In genomic region chr5:102959055-102959454, GRCh38 we compare ENCODE assay signal across 9 cellular contexts.
A peak's percentile ranks its signal among the peaks of the same experiment; 100 is the strongest.
DNase-seq lines count a peak whose midpoint lies in the region; ATAC-seq, FAIRE-seq and TF ChIP-seq lines count a peak whose summit lies in the region.
"Had no signal": no experiment of that assay in that cellular context is flagged by ENCODE, and none has a peak within 500 bp of the region (broad histone marks: within the 10 kb centered on the region; RNA-seq: fewer than 3 reads in every experiment).

No MANE protein-coding gene starts in this region.

- WGBS in mesendoderm (ENCODE audit: extremely low coverage, insufficient coverage, low lambda C conversion rate) = no CpG with 5 or more reads among the region's 1 CpG

- peaks cover 14% of the 10 kb centered on the region for H3K4me1 ChIP-seq in astrocyte (ENCODE audit: insufficient read depth, low read length)
- H3K4me1 ChIP-seq in mesendoderm (ENCODE audit: control insufficient read depth, low read depth, low read length) = no peaks in the 10 kb centered on the region

- no TSS peak for BruUV-seq in Calu3 (replicated peaks; lab: Mats Ljungman, UMichigan)

- intact Hi-C loops in Calu3 (cut with micrococcal nuclease; ENCODE audit: unreplicated experiment) = no loop called here

- H3K4me1 Mint-ChIP-seq in Calu3 (ENCODE audit: low read depth, unreplicated experiment) (peaks cover 15% of the 10 kb centered on the region), astrocyte (ENCODE audit: low read depth, unreplicated experiment) (peaks cover 23% of the 10 kb centered on the region)
- H3K4me1 Mint-ChIP-seq in stimulated activated naive B cell treated with anti-CD40 and anti-IgM and Interleukin-4, amounts not matched to agents 10 μg/mL and 1 μg/mL and 100 μg/mL, for 72 hours = no peaks in the 10 kb centered on the region

- H2BK120ac ChIP-seq in mesendoderm (ENCODE audit: low read depth, low read length) = no peak overlapping the region

- H4K5ac ChIP-seq in mesendoderm (ENCODE audit: low read length) = no peak overlapping the region

- H3K79me1 ChIP-seq in mesendoderm (ENCODE audit: low read length) = no peaks in the 10 kb centered on the region

- DNase-seq in Calu3 (no peak), astrocyte (ENCODE audit: low read depth) (peak; percentile 95), kidney glomerular epithelial cell (lab: John Stamatoyannopoulos, UW) (peak; percentile 89), mesendoderm (no peak), CD1c-positive myeloid dendritic cell (ENCODE audit: extremely low spot score) (no peak)
- DNase-seq in stimulated activated naive B cell treated with anti-CD40 and anti-IgM and Interleukin-4, amounts not matched to agents 10 μg/mL and 1 μg/mL and 100 μg/mL, for 72 hours = no peak
- DNase-seq in activated CD8-positive, alpha-beta memory T cell treated with anti-CD3 and anti-CD28 coated beads, Interleukin-2, amount 50 U/mL, for 48 hours = no peak

- no peaks in the 10 kb centered on the region for H3K36me3 ChIP-seq in astrocyte (ENCODE audit: insufficient read depth, low read length)
- no peaks in the 10 kb centered on the region for H3K36me3 ChIP-seq in mesendoderm (ENCODE audit: control insufficient read depth, insufficient read depth, low read length)

- peak overlapping the region; percentile 42 for H3K27ac Mint-ChIP-seq in Calu3 (ENCODE audit: unreplicated experiment)
- H3K27ac Mint-ChIP-seq in astrocyte (ENCODE audit: unreplicated experiment) = peak overlapping the region; percentile 96
- no peak overlapping the region for H3K27ac Mint-ChIP-seq in stimulated activated naive B cell treated with anti-CD40 and anti-IgM and Interleukin-4, amounts not matched to agents 10 μg/mL and 1 μg/mL and 100 μg/mL, for 72 hours

- H3K56ac ChIP-seq in mesendoderm (ENCODE audit: low read length) = no peak overlapping the region

- H3K27me3 ChIP-seq in astrocyte (ENCODE audit: insufficient read depth, low read length) = no peaks in the 10 kb centered on the region
- no peaks in the 10 kb centered on the region for H3K27me3 ChIP-seq in mesendoderm (ENCODE audit: insufficient read depth, low read length, poor library complexity)

- H3K4me3 Mint-ChIP-seq in Calu3 (ENCODE audit: low read depth, unreplicated experiment) (no peak overlapping the region), astrocyte (ENCODE audit: unreplicated experiment) (no peak overlapping the region)
- H3K4me3 Mint-ChIP-seq in stimulated activated naive B cell treated with anti-CD40 and anti-IgM and Interleukin-4, amounts not matched to agents 10 μg/mL and 1 μg/mL and 100 μg/mL, for 72 hours = no peak overlapping the region

- H3K9me3 Mint-ChIP-seq in Calu3 (ENCODE audit: low read depth, unreplicated experiment) (no peaks in the 10 kb centered on the region), astrocyte (ENCODE audit: unreplicated experiment) (no peaks in the 10 kb centered on the region)
- H3K9me3 Mint-ChIP-seq in stimulated activated naive B cell treated with anti-CD40 and anti-IgM and Interleukin-4, amounts not matched to agents 10 μg/mL and 1 μg/mL and 100 μg/mL, for 72 hours = no peaks in the 10 kb centered on the region

- H4K8ac ChIP-seq in mesendoderm (ENCODE audit: low read depth, low read length) = no peak overlapping the region

- CTCF ChIA-PET in Calu3 (lab: Charles Lee) = no interaction called here

- no peak overlapping the region for H3K4me3 ChIP-seq in astrocyte (ENCODE audit: insufficient read depth, low read depth, low read length)
- no peak overlapping the region for H3K4me3 ChIP-seq in mesendoderm (ENCODE audit: low read length)
- H3K4me3 ChIP-seq: skin epidermis had no signal

- H3K36me3 Mint-ChIP-seq in Calu3 (ENCODE audit: insufficient read depth, unreplicated experiment) (no peaks in the 10 kb centered on the region), astrocyte (ENCODE audit: low read depth, unreplicated experiment) (no peaks in the 10 kb centered on the region)
- peaks cover 0 to 7% of the 10 kb centered on the region in 2 donors for H3K36me3 Mint-ChIP-seq in stimulated activated naive B cell treated with anti-CD40 and anti-IgM and Interleukin-4, amounts not matched to agents 10 μg/mL and 1 μg/mL and 100 μg/mL, for 72 hours

- FAIRE-seq in astrocyte (lab: Jason Lieb, UNC) = peak; percentile 47

- no peaks in the 10 kb centered on the region for H3K9me3 ChIP-seq in astrocyte (ENCODE audit: insufficient read depth, low read depth, low read length)

- no peaks in the 10 kb centered on the region for H3K27me3 Mint-ChIP-seq in Calu3 (ENCODE audit: unreplicated experiment)
- no peaks in the 10 kb centered on the region for H3K27me3 Mint-ChIP-seq in astrocyte (ENCODE audit: low read depth, unreplicated experiment)
- H3K27me3 Mint-ChIP-seq in stimulated activated naive B cell treated with anti-CD40 and anti-IgM and Interleukin-4, amounts not matched to agents 10 μg/mL and 1 μg/mL and 100 μg/mL, for 72 hours = no peaks in the 10 kb centered on the region

- H3K27ac ChIP-seq in astrocyte (ENCODE audit: low read depth, low read length) = peak overlapping the region; percentile 98
- no peak overlapping the region for H3K27ac ChIP-seq in mesendoderm (ENCODE audit: low read depth, low read length)

- ATAC-seq in HG02870 (IDR thresholded peaks at IDR 0.05; ENCODE audit: unreplicated experiment) = peak; percentile 88
- ATAC-seq in stimulated activated naive B cell treated with anti-CD40 and anti-IgM and Interleukin-4, amounts not matched to agents 10 μg/mL and 1 μg/mL and 100 μg/mL, for 72 hours (replicated peaks) = no peak

- TF ChIP-seq CTCF in Calu3 (IDR thresholded peaks at IDR 0.05; ENCODE audit: unreplicated experiment) = no peak
- no peak for TF ChIP-seq CTCF in astrocyte (IDR thresholded peaks at IDR 0.05; ENCODE audit: insufficient read depth, low read depth, low read length)

- H3K9ac ChIP-seq in astrocyte (ENCODE audit: low read length) (peak overlapping the region; percentile 73), mesendoderm (ENCODE audit: low read length) (no peak overlapping the region)

- H3K79me2 ChIP-seq in astrocyte (ENCODE audit: insufficient read depth, low read length) (no peaks in the 10 kb centered on the region), mesendoderm (ENCODE audit: control insufficient read depth, insufficient read depth, low read length) (no peaks in the 10 kb centered on the region)

- H3K4me2 ChIP-seq in astrocyte (ENCODE audit: low read length) (peak overlapping the region; percentile 67), mesendoderm (ENCODE audit: low read length) (no peak overlapping the region)

- no peak overlapping the region for H2BK15ac ChIP-seq in mesendoderm (replicated peaks; ENCODE audit: low read depth)

- H2AK5ac ChIP-seq in mesendoderm (ENCODE audit: low read length) = no peak overlapping the region

- no peak overlapping the region for H2BK5ac ChIP-seq in mesendoderm (ENCODE audit: low read length)

- H2AFZ ChIP-seq in astrocyte (ENCODE audit: low read depth, low read length) = no peak overlapping the region

- no peak overlapping the region for H3K18ac ChIP-seq in mesendoderm (ENCODE audit: low read length)

- no peak overlapping the region for H3K4ac ChIP-seq in mesendoderm (ENCODE audit: low read depth, low read length)

- H3K23ac ChIP-seq in mesendoderm (ENCODE audit: low read length) = no peak overlapping the region

- no peaks in the 10 kb centered on the region for H4K20me1 ChIP-seq in astrocyte (ENCODE audit: insufficient read depth, low read length)

Comparison
In these comparisons a context has a peak if more than half of its experiments do, and no peak if none do; other contexts are left out.
1. DNase-seq: peak in astrocyte (single experiment) and kidney glomerular epithelial cell (single experiment); none in Calu3 (single experiment), stimulated activated naive B cell treated with anti-CD40 and anti-IgM and Interleukin-4, amounts not matched to agents 10 μg/mL and 1 μg/mL and 100 μg/mL, for 72 hours (single experiment), activated CD8-positive, alpha-beta memory T cell treated with anti-CD3 and anti-CD28 coated beads, Interleukin-2, amount 50 U/mL, for 48 hours (single experiment), mesendoderm (single experiment) and CD1c-positive myeloid dendritic cell (single experiment).